Comparison of ENCODE assay signal across 1 cellular context in the genomic region with DNA sequence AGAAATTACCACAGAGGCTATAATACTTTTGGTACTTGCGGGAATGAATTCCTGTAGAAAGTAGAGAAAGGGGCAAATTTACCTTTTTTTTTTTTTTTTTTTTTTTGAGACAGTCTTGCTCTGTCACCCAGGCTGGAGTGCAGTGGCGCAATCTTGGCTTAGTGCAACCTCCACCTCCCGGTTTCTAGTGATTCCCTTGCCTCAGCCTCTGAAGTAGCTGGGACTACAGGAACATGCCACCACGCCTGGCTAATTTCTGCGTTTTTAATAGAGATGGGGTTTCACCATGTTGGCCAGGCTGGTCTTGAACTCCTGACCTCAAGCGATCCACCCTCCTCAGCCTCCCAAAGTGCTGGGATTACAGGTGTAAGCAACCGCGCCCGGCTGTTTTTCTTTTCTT.
TF ChIP-seq lines count a peak whose summit lies in the region.

No MANE protein-coding gene starts in this region.

TF ChIP-seq in K562, 482 proteins besides CTCF, POLR2A, EP300 and RAD21:
- TF ChIP-seq CEBPB (tag; IDR thresholded peaks at IDR 0.05), result 0 out of 2 replicates have a peak, but pooled peaks have one; percentile 28
TF ChIP-seq in K562: peak in this region for 1; not testable (repeated sequence) for 481.
